ENCODE assay signal across 10 cellular contexts in the genomic region with DNA sequence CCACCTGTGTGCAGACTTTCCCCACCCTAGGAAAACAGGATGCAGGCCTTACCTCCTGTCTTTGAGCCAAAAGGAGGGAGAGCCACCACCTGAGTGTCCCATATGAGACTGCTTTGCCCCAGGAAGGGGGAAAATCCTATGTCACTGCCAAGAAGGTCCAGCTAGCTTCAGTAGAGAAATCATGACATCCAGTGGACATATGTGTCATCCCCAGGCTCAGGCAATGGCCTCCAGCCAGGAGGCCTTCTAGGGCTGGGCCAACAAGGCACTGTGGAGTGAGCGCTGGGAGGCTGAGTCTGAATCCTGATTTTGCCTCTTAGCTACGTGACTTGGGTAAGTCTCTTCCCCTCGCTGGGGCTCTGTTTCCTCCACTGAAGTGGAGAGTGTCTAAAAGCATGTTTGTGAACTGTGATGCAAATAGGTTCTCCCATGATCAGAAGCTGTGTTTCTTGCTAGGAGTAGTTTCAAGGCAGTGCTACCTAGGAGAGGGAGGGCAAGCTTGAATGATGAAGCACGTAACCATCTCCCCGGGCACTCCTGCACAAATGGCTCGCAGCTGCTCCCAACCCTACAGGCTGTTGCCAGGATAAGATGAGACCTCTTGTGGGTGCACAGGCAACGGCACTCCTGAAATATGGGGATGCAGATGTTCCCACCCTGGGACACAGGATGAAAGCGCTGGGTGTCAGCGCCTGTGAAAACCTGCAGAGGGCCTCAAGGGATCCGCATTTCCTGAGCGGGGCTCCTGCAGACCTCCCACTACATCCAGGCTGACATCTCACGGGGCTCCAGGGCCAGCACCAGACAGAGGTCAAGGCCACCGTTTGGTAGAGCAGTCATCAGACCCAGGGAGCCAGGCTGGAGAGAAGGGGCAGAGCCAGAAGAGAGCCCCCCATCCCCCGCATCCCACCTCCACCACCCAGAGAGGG.
DNase-seq lines count a peak whose midpoint lies in the region; ATAC-seq and TF ChIP-seq lines count a peak whose summit lies in the region.
"Had no signal": no experiment of that assay in that cellular context is flagged by ENCODE, and none has a peak within 500 bp of the region (broad histone marks: within the 10 kb centered on the region; RNA-seq: fewer than 3 reads in every experiment).

No MANE protein-coding gene starts in this region.

- peaks cover 10% of the 10 kb centered on the region for H3K4me1 Mint-ChIP-seq in osteocyte (ENCODE audit: unreplicated experiment)
- no peaks in the 10 kb centered on the region for H3K4me1 Mint-ChIP-seq in activated CD4-positive, alpha-beta T cell treated with anti-CD3 and anti-CD28 coated beads, Interleukin-2, amount 10 ng/mL, durations not matched to agents 24 days and 14 days

- peak; percentile 18 for TF ChIP-seq CTCF in HFF-Myc (IDR thresholded peaks at IDR 0.05; ENCODE audit: low read depth, low read length, missing control alignments)
- TF ChIP-seq CTCF in RWPE2 (IDR thresholded peaks at IDR 0.05; ENCODE audit: poor library complexity, severe bottlenecking), result no peak
- TF ChIP-seq CTCF in fibroblast of the aortic adventitia (IDR thresholded peaks at IDR 0.05; ENCODE audit: insufficient read depth, low read length), result no peak
- peak; percentile 30 for TF ChIP-seq CTCF in osteocyte (IDR thresholded peaks at IDR 0.05)

- H3K9me3 ChIP-seq in RWPE2 (ENCODE audit: severe bottlenecking), result no peaks in the 10 kb centered on the region

- H3K4me1 ChIP-seq in RWPE2 (ENCODE audit: insufficient read depth, poor library complexity, severe bottlenecking), result no peaks in the 10 kb centered on the region

- H3K27ac ChIP-seq in RWPE2 (ENCODE audit: poor library complexity, severe bottlenecking), result no peak overlapping the region

- H3K27ac Mint-ChIP-seq in osteocyte (ENCODE audit: unreplicated experiment), result no peak overlapping the region
- no peak overlapping the region for H3K27ac Mint-ChIP-seq in activated CD4-positive, alpha-beta T cell treated with anti-CD3 and anti-CD28 coated beads, Interleukin-2, amount 10 ng/mL, durations not matched to agents 24 days and 14 days
- H3K27ac Mint-ChIP-seq: activated naive CD8-positive, alpha-beta T cell had no signal

- H3K27me3 Mint-ChIP-seq in osteocyte (ENCODE audit: unreplicated experiment), result no peaks in the 10 kb centered on the region
- no peaks in the 10 kb centered on the region for H3K27me3 Mint-ChIP-seq in activated CD4-positive, alpha-beta T cell treated with anti-CD3 and anti-CD28 coated beads, Interleukin-2, amount 10 ng/mL, durations not matched to agents 24 days and 14 days
- H3K27me3 Mint-ChIP-seq: activated naive CD8-positive, alpha-beta T cell had no signal

- no peak overlapping the region for H3K4me3 ChIP-seq in HFF-Myc (replicated peaks; ENCODE audit: low read depth, low read length)
- H3K4me3 ChIP-seq in RWPE2 (ENCODE audit: severe bottlenecking), result no peak overlapping the region
- no peak overlapping the region for H3K4me3 ChIP-seq in fibroblast of the aortic adventitia (ENCODE audit: low read depth, low read length)

- ATAC-seq in RWPE2 (ENCODE audit: low read depth) (peak; percentile 49), GM21619 (IDR thresholded peaks at IDR 0.05; ENCODE audit: unreplicated experiment) (no peak)

- H3K27me3 ChIP-seq in RWPE2 (ENCODE audit: insufficient read depth, poor library complexity, severe bottlenecking), result no peaks in the 10 kb centered on the region

- H3K36me3 ChIP-seq in RWPE2 (ENCODE audit: low read depth), result no peaks in the 10 kb centered on the region

- DNase-seq in HFF-Myc (ENCODE audit: extremely low read depth, low read depth) (no peak), RWPE2 (ENCODE audit: low spot score) (no peak), fibroblast of the aortic adventitia (ENCODE audit: low read depth) (peak; percentile 45), osteocyte (ENCODE audit: extremely low spot score, unreplicated experiment) (no peak), NCI-H2107 treated with DMSO at 0.1 percent for 48 hours (lab: John Stamatoyannopoulos, UW; ENCODE audit: unreplicated experiment) (no peak)
- DNase-seq in activated CD4-positive, alpha-beta T cell treated with anti-CD3 and anti-CD28 coated beads, Interleukin-2, amount 10 ng/mL, durations not matched to agents 24 days and 14 days, result no peak
- no peak for DNase-seq in stimulated activated naive CD4-positive, alpha-beta T cell treated with Interleukin-2 at 50 U/mL for 16 hours (lab: John Stamatoyannopoulos, UW)
- DNase-seq: activated CD4-positive, alpha-beta T cell treated with anti-CD3 and anti-CD28 coated beads for 1 hour had no signal

- H3K36me3 Mint-ChIP-seq in osteocyte (ENCODE audit: unreplicated experiment), result peaks cover 5% of the 10 kb centered on the region
- H3K36me3 Mint-ChIP-seq in activated CD4-positive, alpha-beta T cell treated with anti-CD3 and anti-CD28 coated beads, Interleukin-2, amount 10 ng/mL, durations not matched to agents 24 days and 14 days (ENCODE audit: low read depth), result no peaks in the 10 kb centered on the region

- H3K9me3 Mint-ChIP-seq in osteocyte (ENCODE audit: unreplicated experiment), result no peaks in the 10 kb centered on the region
- no peaks in the 10 kb centered on the region for H3K9me3 Mint-ChIP-seq in activated CD4-positive, alpha-beta T cell treated with anti-CD3 and anti-CD28 coated beads, Interleukin-2, amount 10 ng/mL, durations not matched to agents 24 days and 14 days

- H3K4me3 Mint-ChIP-seq in osteocyte (ENCODE audit: unreplicated experiment), result no peak overlapping the region
- H3K4me3 Mint-ChIP-seq in activated CD4-positive, alpha-beta T cell treated with anti-CD3 and anti-CD28 coated beads, Interleukin-2, amount 10 ng/mL, durations not matched to agents 24 days and 14 days, result no peak overlapping the region
- H3K4me3 Mint-ChIP-seq: activated naive CD8-positive, alpha-beta T cell had no signal

- intact Hi-C loops in activated CD4-positive, alpha-beta T cell treated with anti-CD3 and anti-CD28 coated beads, Interleukin-2, amount 10 ng/mL, durations not matched to agents 24 days and 14 days (cut with micrococcal nuclease), result no loop called here

Comparison
In these comparisons a context has a peak if more than half of its experiments do, and no peak if none do; other contexts are left out.
1. CTCF ChIP-seq: peak in HFF-Myc (single experiment) and osteocyte (single experiment); none in RWPE2 (single experiment) and fibroblast of the aortic adventitia (single experiment).